37 cellular contexts compared by ENCODE assay signal in the genomic region with DNA sequence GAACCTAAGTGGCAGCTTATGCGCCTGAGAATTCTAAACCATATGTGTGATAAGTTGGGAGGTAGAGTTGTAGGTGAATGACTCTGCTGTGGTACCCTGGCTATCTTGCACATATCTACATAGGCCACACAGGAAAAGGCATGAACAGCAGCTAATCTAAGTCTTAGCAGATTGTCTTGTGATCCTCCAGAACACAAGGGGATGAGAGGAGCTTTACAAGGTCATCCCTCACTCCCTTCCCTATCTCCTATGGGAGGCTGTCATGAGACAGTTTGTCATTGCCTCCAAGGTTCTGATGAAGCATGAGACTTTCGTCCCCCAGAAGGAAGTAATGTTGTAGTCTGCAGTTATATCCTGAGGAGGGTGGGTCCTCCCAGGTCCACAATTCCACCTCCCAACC. TPM values are rescaled to one million over a fixed set of nuclear protein-coding genes. Genes with fewer than 3 reads are reported as not detected.
"Had no signal": no experiment of that assay in that cellular context is flagged by ENCODE, and none has a peak within 500 bp of the region (broad histone marks: within the 10 kb centered on the region; RNA-seq: fewer than 3 reads in every experiment).

No MANE protein-coding gene starts in this region.

- H3K9me3 ChIP-seq: esophagus muscularis mucosa, gastroesophageal sphincter, heart right ventricle had no signal

- H3K4me3 Mint-ChIP-seq: activated CD4-positive, alpha-beta memory T cell treated with anti-CD3 and anti-CD28 coated beads, Interleukin-2, amount 10 ng/mL, durations not matched to agents 7 days and 5 days; activated CD4-positive, alpha-beta T cell treated with anti-CD3 and anti-CD28 coated beads, Interleukin-2, amount 10 ng/mL, durations not matched to agents 7 days and 5 days; activated naive CD8-positive, alpha-beta T cell; activated T-cell treated with anti-CD3 and anti-CD28 coated beads, Interleukin-2, amount 50 U/mL, for 4 hours; activated T-helper 17 cell treated with anti-CD3 and anti-CD28 coated beads, Interleukin-2, amount 50 U/mL, for 72 hours; central memory CD8-positive, alpha-beta T cell; dendritic cell treated with granulocyte-macrophage colony-stimulating factor and Interleukin-4, amounts not matched to agents 40 ng/mL and 50 ng/mL, for 4 days; endodermal cell; WTC11 had no signal

- H3K27me3 ChIP-seq: dorsolateral prefrontal cortex, esophagus muscularis mucosa, gastroesophageal sphincter had no signal

- H3K27ac Mint-ChIP-seq: activated CD4-positive, alpha-beta memory T cell treated with anti-CD3 and anti-CD28 coated beads, Interleukin-2, amount 10 ng/mL, durations not matched to agents 7 days and 5 days; activated CD4-positive, alpha-beta T cell treated with anti-CD3 and anti-CD28 coated beads, Interleukin-2, amount 10 ng/mL, durations not matched to agents 7 days and 5 days; activated naive CD8-positive, alpha-beta T cell; activated T-helper 17 cell treated with anti-CD3 and anti-CD28 coated beads, Interleukin-2, amount 50 U/mL, for 72 hours; dendritic cell treated with granulocyte-macrophage colony-stimulating factor and Interleukin-4, amounts not matched to agents 40 ng/mL and 50 ng/mL, for 4 days; endodermal cell; WTC11 had no signal

- H3K36me3 Mint-ChIP-seq: WTC11 had no signal

- H3K27me3 Mint-ChIP-seq: activated naive CD8-positive, alpha-beta T cell had no signal

- H3K36me3 ChIP-seq: brain microvascular endothelial cell, esophagus muscularis mucosa, gastroesophageal sphincter, heart right ventricle had no signal

- DNase-seq: activated CD4-positive, alpha-beta memory T cell treated with anti-CD3 and anti-CD28 coated beads, Interleukin-2, amount 10 ng/mL, durations not matched to agents 7 days and 5 days; activated CD4-positive, alpha-beta T cell treated with anti-CD3 and anti-CD28 coated beads for 1 hour; activated CD4-positive, alpha-beta T cell treated with anti-CD3 and anti-CD28 coated beads for 4 hours; activated CD4-positive, alpha-beta T cell treated with anti-CD3 and anti-CD28 coated beads, Interleukin-2, amount 10 ng/mL, durations not matched to agents 7 days and 5 days; activated CD4-positive, alpha-beta T cell treated with anti-CD3 and anti-CD28 coated beads, Interleukin-2, amount 50 U/mL, for 4 hours; activated CD8-positive, alpha-beta memory T cell treated with anti-CD3 and anti-CD28 coated beads, Interleukin-2, amount 50 U/mL, for 48 hours; activated effector memory CD4-positive, alpha-beta T cell treated with Interleukin-2 at 50 U/mL for 16 hours; activated gamma-delta T cell treated with Interleukin-2 at 50 U/mL for 16 hours; activated naive CD4-positive, alpha-beta T cell treated with anti-CD3 and anti-CD28 coated beads, Interleukin-2, amount 50 U/mL, for 16 hours; activated naive CD4-positive, alpha-beta T cell treated with Interleukin-2 at 50 U/mL for 16 hours; activated T-cell treated with anti-CD3 and anti-CD28 coated beads for 4 hours; activated T-cell treated with anti-CD3 and anti-CD28 coated beads, Interleukin-2, amount 50 U/mL, for 4 hours; amniotic stem cell; anterior cingulate cortex; brain microvascular endothelial cell; dorsolateral prefrontal cortex; effector memory CD4-positive, alpha-beta T cell; endodermal cell; foreskin melanocyte; heart right ventricle had no signal

- H3K4me1 Mint-ChIP-seq: central memory CD8-positive, alpha-beta T cell had no signal

- H3K4me3 ChIP-seq: coronary artery, dorsolateral prefrontal cortex, esophagus muscularis mucosa, gastroesophageal sphincter, heart right ventricle had no signal

- H3K27ac ChIP-seq: brain microvascular endothelial cell, coronary artery, dorsolateral prefrontal cortex, esophagus muscularis mucosa, gastroesophageal sphincter, heart right ventricle, VCaP had no signal

- ATAC-seq: activated T-cell treated with anti-CD3 and anti-CD28 coated beads, Interleukin-2, amount 50 U/mL, for 4 hours; activated T-helper 17 cell treated with anti-CD3 and anti-CD28 coated beads, Interleukin-2, amount 50 U/mL, for 72 hours; gastroesophageal sphincter; heart right ventricle; WTC11 had no signal

RNA-seq across cellular contexts. Expression of a gene that starts 26.6 kb away (rescaled TPM):
- total RNA-seq: activated CD4-positive, alpha-beta memory T cell treated with anti-CD3 and anti-CD28 coated beads, Interleukin-2, amount 10 ng/mL, durations not matched to agents 7 days and 5 days; activated CD4-positive, alpha-beta T cell treated with anti-CD3 and anti-CD28 coated beads, Interleukin-2, amount 10 ng/mL, durations not matched to agents 7 days and 5 days; activated T-helper 17 cell treated with anti-CD3 and anti-CD28 coated beads, Interleukin-2, amount 50 U/mL, for 72 hours; astrocyte; bronchial epithelial cell; cardiac septum; cerebellum; endodermal cell; esophagus muscularis mucosa; fibroblast of lung; fibroblast of villous mesenchyme; gastroesophageal sphincter; glomerular endothelial cell; heart right ventricle; T-helper 1 cell treated with Interleukin-12 subunit alpha and Interleukin-12 subunit beta and Interleukin-4 antibody, amounts not matched to agents 30 ng/mL and 1 ng/mL, for 36 hours had no signal
- polyA plus RNA-seq: fibroblast of lung, heart right ventricle had no signal
